ENCODE assay signal across 34 cellular contexts in the genomic region with DNA sequence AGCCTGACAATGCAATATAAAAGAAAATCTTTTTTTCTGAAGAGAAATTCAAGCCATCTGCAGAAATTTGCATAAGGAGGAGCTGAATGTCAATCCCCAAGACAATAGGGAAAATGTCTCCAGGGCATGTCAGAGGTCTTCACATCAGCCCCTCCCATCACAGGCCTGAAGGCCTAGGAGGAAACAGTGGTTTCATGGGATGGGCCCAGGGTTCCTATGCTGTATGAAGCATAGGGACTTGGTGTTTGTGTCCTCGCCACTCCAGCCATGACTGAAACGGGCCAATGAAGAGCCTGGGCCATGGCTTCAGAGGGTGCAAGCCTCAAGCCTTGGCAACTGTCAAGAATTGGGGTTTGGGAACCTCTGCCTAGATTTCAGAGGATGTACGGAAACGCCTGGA.
"Had no signal": no experiment of that assay in that cellular context is flagged by ENCODE, and none has a peak within 500 bp of the region (broad histone marks: within the 10 kb centered on the region; RNA-seq: fewer than 3 reads in every experiment).

No MANE protein-coding gene starts in this region.

- DNase-seq: Karpas-422, Kasumi-1, MG63, MM.1S, MV-4-11, NCI-H1048, NCI-H1092, NCI-H1092 treated with DMSO at 0.1 percent for 48 hours, NCI-H1105, NCI-H1105 treated with DMSO at 0.1 percent for 48 hours, NCI-H1417, NCI-H1417 treated with DMSO at 0.1 percent for 48 hours, NCI-H1436, NCI-H1436 treated with DMSO at 0.1 percent for 48 hours, NCI-H146, NCI-H1694, NCI-H1694 treated with DMSO at 0.1 percent for 48 hours, NCI-H187, NCI-H187 treated with DMSO at 0.1 percent for 48 hours, NCI-H1930, NCI-H2029, NCI-H2029 treated with DMSO at 0.1 percent for 48 hours, NCI-H2081, NCI-H2081 treated with DMSO at 0.1 percent for 48 hours, NCI-H2107, NCI-H2171, NCI-H2171 treated with DMSO at 0.1 percent for 48 hours, NCI-H2227 treated with DMSO at 0.1 percent for 48 hours, NCI-H226, NCI-H345, NCI-H446, NCI-H446 treated with DMSO at 0.1 percent for 48 hours, NCI-H510A, NCI-H510A treated with DMSO at 0.1 percent for 48 hours had no signal

- H3K4me3 ChIP-seq: MG63 had no signal

- H3K36me3 ChIP-seq: MG63 had no signal

- H3K9me3 ChIP-seq: MG63 had no signal
